In the genomic region with DNA sequence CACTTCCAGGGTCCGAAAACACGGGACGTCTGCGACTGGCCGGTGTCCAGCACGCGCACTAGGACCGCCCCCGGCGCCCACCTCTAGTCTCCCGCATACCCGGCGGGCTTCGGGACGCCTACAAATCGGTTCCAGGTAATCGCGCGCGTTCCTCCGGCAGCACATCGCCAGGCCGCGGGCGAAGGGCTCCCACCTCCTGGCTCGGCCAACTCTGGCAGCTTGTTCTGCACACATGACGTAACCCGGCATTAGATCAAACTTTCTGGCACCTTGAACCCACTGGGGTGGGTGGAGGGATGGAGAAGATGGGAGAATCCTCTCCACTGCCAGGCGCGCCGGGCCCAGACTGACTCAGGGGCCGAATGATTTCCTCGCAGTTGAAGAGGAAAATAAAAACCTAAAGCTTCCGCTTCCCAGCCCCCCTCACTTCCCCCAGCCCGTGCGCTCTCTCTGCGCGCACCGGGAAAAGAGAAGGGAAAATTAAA, we compare ENCODE assay signal across 8 cellular contexts. TPM values are rescaled to one million over a fixed set of nuclear protein-coding genes. Genes with fewer than 3 reads are reported as not detected.
DNase-seq lines count a peak whose midpoint lies in the region; ATAC-seq and TF ChIP-seq lines count a peak whose summit lies in the region.

No MANE protein-coding gene starts in this region.

- no peak for ATAC-seq in activated CD8-positive, alpha-beta T cell treated with anti-CD3 and anti-CD28 coated beads, Interleukin-2, amount 10 ng/mL, durations not matched to agents 7 days and 5 days
- ATAC-seq in Right ventricle myocardium inferior, result peak; percentile 1
- no peak for ATAC-seq in HG03432 (IDR thresholded peaks at IDR 0.05; ENCODE audit: unreplicated experiment)

- no peaks in the 10 kb centered on the region for H3K9me3 Mint-ChIP-seq in activated CD8-positive, alpha-beta T cell treated with anti-CD3 and anti-CD28 coated beads, Interleukin-2, amount 10 ng/mL, durations not matched to agents 7 days and 5 days (ENCODE audit: insufficient read depth)
- no peaks in the 10 kb centered on the region for H3K9me3 Mint-ChIP-seq in osteocyte (ENCODE audit: unreplicated experiment)
- no peaks in the 10 kb centered on the region for H3K9me3 Mint-ChIP-seq in HFFc6

- DNase-seq in HT-29 (ENCODE audit: low spot score) (peak; percentile 35), Right ventricle myocardium inferior (ENCODE audit: missing footprints) (no peak), osteocyte (ENCODE audit: extremely low spot score, unreplicated experiment) (peak; percentile 84), SIG-M5 (lab: John Stamatoyannopoulos, UW) (no peak), HFFc6 (no peak)
- no peak for DNase-seq in activated CD8-positive, alpha-beta T cell treated with anti-CD3 and anti-CD28 coated beads, Interleukin-2, amount 10 ng/mL, durations not matched to agents 7 days and 5 days

- intact Hi-C loops in Right ventricle myocardium inferior (cut with DNase I), result loop anchor here (2.0 to 10.0 kb wide), 7 partner anchors 97 to 757 kb away; no protein-coding TSS in a partner anchor

- CTCF ChIA-PET in activated CD8-positive, alpha-beta T cell treated with anti-CD3 and anti-CD28 coated beads, Interleukin-2, amount 10 ng/mL, durations not matched to agents 7 days and 5 days (lab: Charles Lee), result no interaction called here

- H3K27ac Mint-ChIP-seq in activated CD8-positive, alpha-beta T cell treated with anti-CD3 and anti-CD28 coated beads, Interleukin-2, amount 10 ng/mL, durations not matched to agents 7 days and 5 days, result no peak overlapping the region
- H3K27ac Mint-ChIP-seq in osteocyte (ENCODE audit: unreplicated experiment) (peak overlapping the region; percentile 89), HFFc6 (no peak overlapping the region)

- H3K27me3 Mint-ChIP-seq in activated CD8-positive, alpha-beta T cell treated with anti-CD3 and anti-CD28 coated beads, Interleukin-2, amount 10 ng/mL, durations not matched to agents 7 days and 5 days (ENCODE audit: low read depth), result peaks cover 62% of the 10 kb centered on the region
- H3K27me3 Mint-ChIP-seq in osteocyte (ENCODE audit: unreplicated experiment) (no peaks in the 10 kb centered on the region), HFFc6 (ENCODE audit: insufficient read depth) (peaks cover 23% of the 10 kb centered on the region)

- H3K27ac ChIP-seq in C4-2B, result peak overlapping the region; percentile 97

- TF ChIP-seq CTCF in C4-2B (conservative IDR thresholded peaks at IDR 0.05) (no peak), osteocyte (IDR thresholded peaks at IDR 0.05) (no peak), HFFc6 (IDR thresholded peaks at IDR 0.05) (no peak)

- peaks cover 35% of the 10 kb centered on the region for H3K4me1 Mint-ChIP-seq in activated CD8-positive, alpha-beta T cell treated with anti-CD3 and anti-CD28 coated beads, Interleukin-2, amount 10 ng/mL, durations not matched to agents 7 days and 5 days (ENCODE audit: low read depth)
- peaks cover 32% of the 10 kb centered on the region for H3K4me1 Mint-ChIP-seq in osteocyte (ENCODE audit: unreplicated experiment)
- H3K4me1 Mint-ChIP-seq in HFFc6 (ENCODE audit: low read depth), result peaks cover 26% of the 10 kb centered on the region

- peaks cover 2% of the 10 kb centered on the region for H3K36me3 Mint-ChIP-seq in activated CD8-positive, alpha-beta T cell treated with anti-CD3 and anti-CD28 coated beads, Interleukin-2, amount 10 ng/mL, durations not matched to agents 7 days and 5 days (ENCODE audit: low read depth)
- no peaks in the 10 kb centered on the region for H3K36me3 Mint-ChIP-seq in osteocyte (ENCODE audit: unreplicated experiment)
- no peaks in the 10 kb centered on the region for H3K36me3 Mint-ChIP-seq in HFFc6 (ENCODE audit: low read depth)

- POLR2A ChIA-PET in activated CD8-positive, alpha-beta T cell treated with anti-CD3 and anti-CD28 coated beads, Interleukin-2, amount 10 ng/mL, durations not matched to agents 7 days and 5 days (lab: Charles Lee), result interaction anchor here (0.6 kb wide), 1 partner anchor 176 kb away, joined by 4 read pairs; no protein-coding TSS in a partner anchor

- peak overlapping the region; percentile 31 for H3K4me3 Mint-ChIP-seq in activated CD8-positive, alpha-beta T cell treated with anti-CD3 and anti-CD28 coated beads, Interleukin-2, amount 10 ng/mL, durations not matched to agents 7 days and 5 days
- H3K4me3 Mint-ChIP-seq in osteocyte (ENCODE audit: unreplicated experiment) (peak overlapping the region; percentile 92), HFFc6 (no peak overlapping the region)

RNA-seq across cellular contexts. Expression of gene EFNA5, which starts 1.2 kb away (rescaled TPM):
- 4.9 and 5.9 TPM in 2 replicates for total RNA-seq in HT-29 (2014; rRNA removed; shearing (Covaris generic))
- total RNA-seq in activated CD8-positive, alpha-beta T cell treated with anti-CD3 and anti-CD28 coated beads, Interleukin-2, amount 10 ng/mL, durations not matched to agents 7 days and 5 days, result not detected
- total RNA-seq in Right ventricle myocardium inferior (28.5 TPM), osteocyte (34.2 and 35.4 TPM in 2 replicates)
- under 1 TPM in 1 of 6 experiments, not detected in 5; 0.26 TPM for total RNA-seq in HFFc6 (2021; fragmentation: NEBNext Ultra II Directional; extraction: Animal tissue kit (Norgen Biotek cat#: 25700))

Comparison
In these comparisons a context has a peak if more than half of its experiments do, and no peak if none do; other contexts are left out.
1. DNase-seq: peak in HT-29 (single experiment) and osteocyte (single experiment); none in activated CD8-positive, alpha-beta T cell treated with anti-CD3 and anti-CD28 coated beads, Interleukin-2, amount 10 ng/mL, durations not matched to agents 7 days and 5 days (single experiment), Right ventricle myocardium inferior (single experiment), SIG-M5 (single experiment) and HFFc6 (single experiment).